Comparison of ENCODE assay signal across 10 cellular contexts in genomic region chr14:31319701-31320100, GRCh38.
"Had no signal": no experiment of that assay in that cellular context is flagged by ENCODE, and none has a peak within 500 bp of the region (broad histone marks: within the 10 kb centered on the region; RNA-seq: fewer than 3 reads in every experiment).

No MANE protein-coding gene starts in this region.

- H3K4me2 ChIP-seq: GM23338 had no signal

- H2AFZ ChIP-seq: GM23338 had no signal

- FAIRE-seq: H1, H54, K562 had no signal

- H3K9me3 ChIP-seq: HAP-1 had no signal

- H3K4me3 Mint-ChIP-seq: GM23338, HFFc6 had no signal

- H3K27ac Mint-ChIP-seq: GM23338, HFFc6 had no signal

- H3K27ac ChIP-seq: HL-60 had no signal

- H3K4me3 ChIP-seq: GM23338, HAP-1, K562 had no signal

- H3K9me3 Mint-ChIP-seq: GM23338, HFFc6 had no signal

- DNase-seq: HFFc6, IMR-90, KG1 had no signal

- ATAC-seq: GM23338, HCT116, K562 had no signal
